1 cellular context compared by ENCODE assay signal in the genomic region with DNA sequence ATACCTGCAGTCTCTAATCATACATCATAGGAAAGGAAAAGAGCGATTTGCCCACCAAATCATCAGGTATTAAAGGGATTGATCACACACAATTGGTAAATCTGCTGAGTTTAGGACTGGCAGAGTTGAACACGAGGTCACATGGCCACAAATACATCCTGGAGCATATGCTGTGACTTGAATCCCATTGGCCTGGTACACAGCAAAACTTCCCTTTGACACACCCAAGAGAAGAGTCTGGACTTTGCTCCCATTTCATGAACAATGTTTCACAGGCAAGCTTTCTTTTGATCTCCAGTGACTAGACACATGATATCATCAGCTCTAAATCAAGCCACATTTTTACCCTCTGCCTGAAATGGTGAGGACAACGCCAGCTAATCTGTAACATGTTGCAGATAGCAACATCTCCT.
A peak's percentile ranks its signal among the peaks of the same experiment; 100 is the strongest.
TF ChIP-seq lines count a peak whose summit lies in the region.

No MANE protein-coding gene starts in this region.

TF ChIP-seq in HepG2, 621 proteins besides CTCF, POLR2A, EP300 and RAD21 (continued from another document and continues in another):
- TF ChIP-seq, protein P1, sequence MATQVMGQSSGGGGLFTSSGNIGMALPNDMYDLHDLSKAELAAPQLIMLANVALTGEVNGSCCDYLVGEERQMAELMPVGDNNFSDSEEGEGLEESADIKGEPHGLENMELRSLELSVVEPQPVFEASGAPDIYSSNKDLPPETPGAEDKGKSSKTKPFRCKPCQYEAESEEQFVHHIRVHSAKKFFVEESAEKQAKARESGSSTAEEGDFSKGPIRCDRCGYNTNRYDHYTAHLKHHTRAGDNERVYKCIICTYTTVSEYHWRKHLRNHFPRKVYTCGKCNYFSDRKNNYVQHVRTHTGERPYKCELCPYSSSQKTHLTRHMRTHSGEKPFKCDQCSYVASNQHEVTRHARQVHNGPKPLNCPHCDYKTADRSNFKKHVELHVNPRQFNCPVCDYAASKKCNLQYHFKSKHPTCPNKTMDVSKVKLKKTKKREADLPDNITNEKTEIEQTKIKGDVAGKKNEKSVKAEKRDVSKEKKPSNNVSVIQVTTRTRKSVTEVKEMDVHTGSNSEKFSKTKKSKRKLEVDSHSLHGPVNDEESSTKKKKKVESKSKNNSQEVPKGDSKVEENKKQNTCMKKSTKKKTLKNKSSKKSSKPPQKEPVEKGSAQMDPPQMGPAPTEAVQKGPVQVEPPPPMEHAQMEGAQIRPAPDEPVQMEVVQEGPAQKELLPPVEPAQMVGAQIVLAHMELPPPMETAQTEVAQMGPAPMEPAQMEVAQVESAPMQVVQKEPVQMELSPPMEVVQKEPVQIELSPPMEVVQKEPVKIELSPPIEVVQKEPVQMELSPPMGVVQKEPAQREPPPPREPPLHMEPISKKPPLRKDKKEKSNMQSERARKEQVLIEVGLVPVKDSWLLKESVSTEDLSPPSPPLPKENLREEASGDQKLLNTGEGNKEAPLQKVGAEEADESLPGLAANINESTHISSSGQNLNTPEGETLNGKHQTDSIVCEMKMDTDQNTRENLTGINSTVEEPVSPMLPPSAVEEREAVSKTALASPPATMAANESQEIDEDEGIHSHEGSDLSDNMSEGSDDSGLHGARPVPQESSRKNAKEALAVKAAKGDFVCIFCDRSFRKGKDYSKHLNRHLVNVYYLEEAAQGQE (IDR thresholded peaks at IDR 0.05; ENCODE audit: borderline replicate concordance in 1 of 2, low read depth in 1 of 2, low read length in 2 of 2), result peak in 1 of 2 experiments; percentile 55; a peak in 1 of 4 replicates
- peak; percentile 83; the same call in 1 of the 2 replicates for TF ChIP-seq ZNF264 (CRISPR knock-in tag; IDR thresholded peaks at IDR 0.05)
- TF ChIP-seq, protein P2, sequence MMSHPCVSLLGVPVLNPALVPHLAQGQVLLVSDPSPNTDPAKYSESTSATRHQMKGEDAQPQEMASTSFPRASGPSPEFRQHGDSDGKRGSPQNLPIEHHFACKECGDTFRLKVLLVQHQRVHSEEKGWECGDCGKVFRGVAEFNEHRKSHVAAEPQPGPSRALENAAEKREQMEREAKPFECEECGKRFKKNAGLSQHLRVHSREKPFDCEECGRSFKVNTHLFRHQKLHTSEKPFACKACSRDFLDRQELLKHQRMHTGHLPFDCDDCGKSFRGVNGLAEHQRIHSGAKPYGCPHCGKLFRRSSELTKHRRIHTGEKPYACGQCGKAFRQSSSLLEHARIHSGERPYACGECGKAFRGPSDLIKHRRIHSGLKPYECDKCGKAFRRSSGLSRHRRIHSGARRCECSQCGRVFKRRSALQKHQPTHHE (CRISPR knock-in tag; IDR thresholded peaks at IDR 0.05; ENCODE audit: borderline replicate concordance), result 0 out of 2 replicates have a peak, but pooled peaks have one; percentile 49
- TF ChIP-seq MBNL3 (CRISPR knock-in tag; conservative IDR thresholded peaks at IDR 0.05), result no peak
- TF ChIP-seq, protein P3, sequence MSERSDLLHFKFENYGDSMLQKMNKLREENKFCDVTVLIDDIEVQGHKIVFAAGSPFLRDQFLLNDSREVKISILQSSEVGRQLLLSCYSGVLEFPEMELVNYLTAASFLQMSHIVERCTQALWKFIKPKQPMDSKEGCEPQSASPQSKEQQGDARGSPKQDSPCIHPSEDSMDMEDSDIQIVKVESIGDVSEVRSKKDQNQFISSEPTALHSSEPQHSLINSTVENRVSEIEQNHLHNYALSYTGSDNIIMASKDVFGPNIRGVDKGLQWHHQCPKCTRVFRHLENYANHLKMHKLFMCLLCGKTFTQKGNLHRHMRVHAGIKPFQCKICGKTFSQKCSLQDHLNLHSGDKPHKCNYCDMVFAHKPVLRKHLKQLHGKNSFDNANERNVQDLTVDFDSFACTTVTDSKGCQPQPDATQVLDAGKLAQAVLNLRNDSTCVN (CRISPR knock-in tag; IDR thresholded peaks at IDR 0.05; ENCODE audit: borderline replicate concordance), result no peak
- TF ChIP-seq, protein P4, sequence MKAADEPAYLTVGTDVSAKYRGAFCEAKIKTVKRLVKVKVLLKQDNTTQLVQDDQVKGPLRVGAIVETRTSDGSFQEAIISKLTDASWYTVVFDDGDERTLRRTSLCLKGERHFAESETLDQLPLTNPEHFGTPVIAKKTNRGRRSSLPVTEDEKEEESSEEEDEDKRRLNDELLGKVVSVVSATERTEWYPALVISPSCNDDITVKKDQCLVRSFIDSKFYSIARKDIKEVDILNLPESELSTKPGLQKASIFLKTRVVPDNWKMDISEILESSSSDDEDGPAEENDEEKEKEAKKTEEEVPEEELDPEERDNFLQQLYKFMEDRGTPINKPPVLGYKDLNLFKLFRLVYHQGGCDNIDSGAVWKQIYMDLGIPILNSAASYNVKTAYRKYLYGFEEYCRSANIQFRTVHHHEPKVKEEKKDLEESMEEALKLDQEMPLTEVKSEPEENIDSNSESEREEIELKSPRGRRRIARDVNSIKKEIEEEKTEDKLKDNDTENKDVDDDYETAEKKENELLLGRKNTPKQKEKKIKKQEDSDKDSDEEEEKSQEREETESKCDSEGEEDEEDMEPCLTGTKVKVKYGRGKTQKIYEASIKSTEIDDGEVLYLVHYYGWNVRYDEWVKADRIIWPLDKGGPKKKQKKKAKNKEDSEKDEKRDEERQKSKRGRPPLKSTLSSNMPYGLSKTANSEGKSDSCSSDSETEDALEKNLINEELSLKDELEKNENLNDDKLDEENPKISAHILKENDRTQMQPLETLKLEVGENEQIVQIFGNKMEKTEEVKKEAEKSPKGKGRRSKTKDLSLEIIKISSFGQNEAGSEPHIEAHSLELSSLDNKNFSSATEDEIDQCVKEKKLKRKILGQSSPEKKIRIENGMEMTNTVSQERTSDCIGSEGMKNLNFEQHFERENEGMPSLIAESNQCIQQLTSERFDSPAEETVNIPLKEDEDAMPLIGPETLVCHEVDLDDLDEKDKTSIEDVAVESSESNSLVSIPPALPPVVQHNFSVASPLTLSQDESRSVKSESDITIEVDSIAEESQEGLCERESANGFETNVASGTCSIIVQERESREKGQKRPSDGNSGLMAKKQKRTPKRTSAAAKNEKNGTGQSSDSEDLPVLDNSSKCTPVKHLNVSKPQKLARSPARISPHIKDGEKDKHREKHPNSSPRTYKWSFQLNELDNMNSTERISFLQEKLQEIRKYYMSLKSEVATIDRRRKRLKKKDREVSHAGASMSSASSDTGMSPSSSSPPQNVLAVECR (CRISPR knock-in tag; IDR thresholded peaks at IDR 0.05; ENCODE audit: borderline replicate concordance), result no peak; the same call in 1 of the 2 replicates
- TF ChIP-seq RARA (CRISPR knock-in tag; IDR thresholded peaks at IDR 0.05), result peak; percentile 93
- TF ChIP-seq, protein P5, sequence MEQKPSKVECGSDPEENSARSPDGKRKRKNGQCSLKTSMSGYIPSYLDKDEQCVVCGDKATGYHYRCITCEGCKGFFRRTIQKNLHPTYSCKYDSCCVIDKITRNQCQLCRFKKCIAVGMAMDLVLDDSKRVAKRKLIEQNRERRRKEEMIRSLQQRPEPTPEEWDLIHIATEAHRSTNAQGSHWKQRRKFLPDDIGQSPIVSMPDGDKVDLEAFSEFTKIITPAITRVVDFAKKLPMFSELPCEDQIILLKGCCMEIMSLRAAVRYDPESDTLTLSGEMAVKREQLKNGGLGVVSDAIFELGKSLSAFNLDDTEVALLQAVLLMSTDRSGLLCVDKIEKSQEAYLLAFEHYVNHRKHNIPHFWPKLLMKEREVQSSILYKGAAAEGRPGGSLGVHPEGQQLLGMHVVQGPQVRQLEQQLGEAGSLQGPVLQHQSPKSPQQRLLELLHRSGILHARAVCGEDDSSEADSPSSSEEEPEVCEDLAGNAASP (CRISPR knock-in tag; IDR thresholded peaks at IDR 0.05; ENCODE audit: borderline replicate concordance), result peak; percentile 80
- TF ChIP-seq HNF4G (IDR thresholded peaks at IDR 0.05; ENCODE audit: borderline replicate concordance, low read depth, low read length), result peak; percentile 90
- TF ChIP-seq HNF4G (CRISPR knock-in tag; IDR thresholded peaks at IDR 0.05; ENCODE audit: borderline replicate concordance, low read depth), result peak; percentile 88; the same call in 1 of the 2 replicates
- TF ChIP-seq GATA4 (IDR thresholded peaks at IDR 0.05; ENCODE audit: borderline replicate concordance, low read depth), result peak; percentile 11; the same call in 1 of the 2 replicates
- TF ChIP-seq ZSCAN22 (CRISPR knock-in tag; IDR thresholded peaks at IDR 0.05), result no peak
- TF ChIP-seq NFYC (CRISPR knock-in tag; IDR thresholded peaks at IDR 0.05), result peak; percentile 71
- TF ChIP-seq SALL1 (CRISPR knock-in tag; IDR thresholded peaks at IDR 0.05), result peak; percentile 83; the same call in 1 of the 2 replicates
- TF ChIP-seq, protein P6, sequence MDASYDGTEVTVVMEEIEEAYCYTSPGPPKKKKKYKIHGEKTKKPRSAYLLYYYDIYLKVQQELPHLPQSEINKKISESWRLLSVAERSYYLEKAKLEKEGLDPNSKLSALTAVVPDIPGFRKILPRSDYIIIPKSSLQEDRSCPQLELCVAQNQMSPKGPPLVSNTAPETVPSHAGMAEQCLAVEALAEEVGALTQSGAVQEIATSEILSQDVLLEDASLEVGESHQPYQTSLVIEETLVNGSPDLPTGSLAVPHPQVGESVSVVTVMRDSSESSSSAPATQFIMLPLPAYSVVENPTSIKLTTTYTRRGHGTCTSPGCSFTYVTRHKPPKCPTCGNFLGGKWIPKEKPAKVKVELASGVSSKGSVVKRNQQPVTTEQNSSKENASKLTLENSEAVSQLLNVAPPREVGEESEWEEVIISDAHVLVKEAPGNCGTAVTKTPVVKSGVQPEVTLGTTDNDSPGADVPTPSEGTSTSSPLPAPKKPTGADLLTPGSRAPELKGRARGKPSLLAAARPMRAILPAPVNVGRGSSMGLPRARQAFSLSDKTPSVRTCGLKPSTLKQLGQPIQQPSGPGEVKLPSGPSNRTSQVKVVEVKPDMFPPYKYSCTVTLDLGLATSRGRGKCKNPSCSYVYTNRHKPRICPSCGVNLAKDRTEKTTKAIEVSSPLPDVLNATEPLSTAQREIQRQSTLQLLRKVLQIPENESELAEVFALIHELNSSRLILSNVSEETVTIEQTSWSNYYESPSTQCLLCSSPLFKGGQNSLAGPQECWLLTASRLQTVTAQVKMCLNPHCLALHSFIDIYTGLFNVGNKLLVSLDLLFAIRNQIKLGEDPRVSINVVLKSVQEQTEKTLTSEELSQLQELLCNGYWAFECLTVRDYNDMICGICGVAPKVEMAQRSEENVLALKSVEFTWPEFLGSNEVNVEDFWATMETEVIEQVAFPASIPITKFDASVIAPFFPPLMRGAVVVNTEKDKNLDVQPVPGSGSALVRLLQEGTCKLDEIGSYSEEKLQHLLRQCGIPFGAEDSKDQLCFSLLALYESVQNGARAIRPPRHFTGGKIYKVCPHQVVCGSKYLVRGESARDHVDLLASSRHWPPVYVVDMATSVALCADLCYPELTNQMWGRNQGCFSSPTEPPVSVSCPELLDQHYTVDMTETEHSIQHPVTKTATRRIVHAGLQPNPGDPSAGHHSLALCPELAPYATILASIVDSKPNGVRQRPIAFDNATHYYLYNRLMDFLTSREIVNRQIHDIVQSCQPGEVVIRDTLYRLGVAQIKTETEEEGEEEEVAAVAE (CRISPR knock-in tag; IDR thresholded peaks at IDR 0.05; ENCODE audit: borderline replicate concordance), result peak; percentile 86; the same call in 1 of the 2 replicates
- TF ChIP-seq, protein P7, sequence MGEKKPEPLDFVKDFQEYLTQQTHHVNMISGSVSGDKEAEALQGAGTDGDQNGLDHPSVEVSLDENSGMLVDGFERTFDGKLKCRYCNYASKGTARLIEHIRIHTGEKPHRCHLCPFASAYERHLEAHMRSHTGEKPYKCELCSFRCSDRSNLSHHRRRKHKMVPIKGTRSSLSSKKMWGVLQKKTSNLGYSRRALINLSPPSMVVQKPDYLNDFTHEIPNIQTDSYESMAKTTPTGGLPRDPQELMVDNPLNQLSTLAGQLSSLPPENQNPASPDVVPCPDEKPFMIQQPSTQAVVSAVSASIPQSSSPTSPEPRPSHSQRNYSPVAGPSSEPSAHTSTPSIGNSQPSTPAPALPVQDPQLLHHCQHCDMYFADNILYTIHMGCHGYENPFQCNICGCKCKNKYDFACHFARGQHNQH (CRISPR knock-in tag; IDR thresholded peaks at IDR 0.05), result peak; percentile 96
- no peak for TF ChIP-seq IKZF1 (IDR thresholded peaks at IDR 0.05)
- peak; percentile 84; the same call in 1 of the 2 replicates for TF ChIP-seq JUN (CRISPR knock-in tag; IDR thresholded peaks at IDR 0.05)
- no peak for TF ChIP-seq SP1 (IDR thresholded peaks at IDR 0.05)
- TF ChIP-seq SP1 (CRISPR knock-in tag; IDR thresholded peaks at IDR 0.05), result peak; percentile 44; the same call in 1 of the 2 replicates
- TF ChIP-seq, protein P8, sequence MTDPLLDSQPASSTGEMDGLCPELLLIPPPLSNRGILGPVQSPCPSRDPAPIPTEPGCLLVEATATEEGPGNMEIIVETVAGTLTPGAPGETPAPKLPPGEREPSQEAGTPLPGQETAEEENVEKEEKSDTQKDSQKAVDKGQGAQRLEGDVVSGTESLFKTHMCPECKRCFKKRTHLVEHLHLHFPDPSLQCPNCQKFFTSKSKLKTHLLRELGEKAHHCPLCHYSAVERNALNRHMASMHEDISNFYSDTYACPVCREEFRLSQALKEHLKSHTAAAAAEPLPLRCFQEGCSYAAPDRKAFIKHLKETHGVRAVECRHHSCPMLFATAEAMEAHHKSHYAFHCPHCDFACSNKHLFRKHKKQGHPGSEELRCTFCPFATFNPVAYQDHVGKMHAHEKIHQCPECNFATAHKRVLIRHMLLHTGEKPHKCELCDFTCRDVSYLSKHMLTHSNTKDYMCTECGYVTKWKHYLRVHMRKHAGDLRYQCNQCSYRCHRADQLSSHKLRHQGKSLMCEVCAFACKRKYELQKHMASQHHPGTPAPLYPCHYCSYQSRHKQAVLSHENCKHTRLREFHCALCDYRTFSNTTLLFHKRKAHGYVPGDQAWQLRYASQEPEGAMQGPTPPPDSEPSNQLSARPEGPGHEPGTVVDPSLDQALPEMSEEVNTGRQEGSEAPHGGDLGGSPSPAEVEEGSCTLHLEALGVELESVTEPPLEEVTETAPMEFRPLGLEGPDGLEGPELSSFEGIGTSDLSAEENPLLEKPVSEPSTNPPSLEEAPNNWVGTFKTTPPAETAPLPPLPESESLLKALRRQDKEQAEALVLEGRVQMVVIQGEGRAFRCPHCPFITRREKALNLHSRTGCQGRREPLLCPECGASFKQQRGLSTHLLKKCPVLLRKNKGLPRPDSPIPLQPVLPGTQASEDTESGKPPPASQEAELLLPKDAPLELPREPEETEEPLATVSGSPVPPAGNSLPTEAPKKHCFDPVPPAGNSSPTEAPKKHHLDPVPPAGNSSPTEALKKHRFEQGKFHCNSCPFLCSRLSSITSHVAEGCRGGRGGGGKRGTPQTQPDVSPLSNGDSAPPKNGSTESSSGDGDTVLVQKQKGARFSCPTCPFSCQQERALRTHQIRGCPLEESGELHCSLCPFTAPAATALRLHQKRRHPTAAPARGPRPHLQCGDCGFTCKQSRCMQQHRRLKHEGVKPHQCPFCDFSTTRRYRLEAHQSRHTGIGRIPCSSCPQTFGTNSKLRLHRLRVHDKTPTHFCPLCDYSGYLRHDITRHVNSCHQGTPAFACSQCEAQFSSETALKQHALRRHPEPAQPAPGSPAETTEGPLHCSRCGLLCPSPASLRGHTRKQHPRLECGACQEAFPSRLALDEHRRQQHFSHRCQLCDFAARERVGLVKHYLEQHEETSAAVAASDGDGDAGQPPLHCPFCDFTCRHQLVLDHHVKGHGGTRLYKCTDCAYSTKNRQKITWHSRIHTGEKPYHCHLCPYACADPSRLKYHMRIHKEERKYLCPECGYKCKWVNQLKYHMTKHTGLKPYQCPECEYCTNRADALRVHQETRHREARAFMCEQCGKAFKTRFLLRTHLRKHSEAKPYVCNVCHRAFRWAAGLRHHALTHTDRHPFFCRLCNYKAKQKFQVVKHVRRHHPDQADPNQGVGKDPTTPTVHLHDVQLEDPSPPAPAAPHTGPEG (CRISPR knock-in tag; IDR thresholded peaks at IDR 0.05), result 0 out of 2 replicates have a peak, but pooled peaks have one; percentile 21
- TF ChIP-seq KDM2A (CRISPR knock-in tag; IDR thresholded peaks at IDR 0.05; ENCODE audit: borderline replicate concordance, low read depth), result 0 out of 2 replicates have a peak, but pooled peaks have one; percentile 45
- TF ChIP-seq ZNF260 (CRISPR knock-in tag; IDR thresholded peaks at IDR 0.05; ENCODE audit: borderline replicate concordance, low read depth), result no peak
- TF ChIP-seq, protein P9, sequence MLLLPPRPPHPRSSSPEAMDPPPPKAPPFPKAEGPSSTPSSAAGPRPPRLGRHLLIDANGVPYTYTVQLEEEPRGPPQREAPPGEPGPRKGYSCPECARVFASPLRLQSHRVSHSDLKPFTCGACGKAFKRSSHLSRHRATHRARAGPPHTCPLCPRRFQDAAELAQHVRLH (CRISPR knock-in tag; IDR thresholded peaks at IDR 0.05; ENCODE audit: borderline replicate concordance, low read depth), result peak; percentile 69; the same call in 1 of the 2 replicates
